Comparison of ENCODE assay signal across 4 cellular contexts in genomic region chr7:56127241-56127837, GRCh38. TPM values are rescaled to one million over a fixed set of nuclear protein-coding genes. Genes with fewer than 3 reads are reported as not detected.
"Had no signal": no experiment of that assay in that cellular context is flagged by ENCODE, and none has a peak within 500 bp of the region (broad histone marks: within the 10 kb centered on the region; RNA-seq: fewer than 3 reads in every experiment).

No MANE protein-coding gene starts in this region.

RNA-seq across cellular contexts. Expression of gene NUPR2, which starts 11.1 kb away (rescaled TPM):
- polyA plus RNA-seq: GM23338, H1, IMR-90, K562 had no signal

RNA-seq across cellular contexts. Expression of gene PHKG1, which starts 34.6 kb away (rescaled TPM):
- polyA plus RNA-seq: GM23338 had no signal
